1 cellular context compared by ENCODE assay signal in genomic region chr17:53630115-53630514, GRCh38.
TF ChIP-seq lines count a peak whose summit lies in the region.

No MANE protein-coding gene starts in this region.

TF ChIP-seq in GM23338, 12 proteins besides CTCF, POLR2A, EP300 and RAD21 (continued from another document):
- TF ChIP-seq ZNF462 (CRISPR knock-in tag; IDR thresholded peaks at IDR 0.05): peak; percentile 75; the same call in 1 of the 2 replicates
- TF ChIP-seq, protein P1, sequence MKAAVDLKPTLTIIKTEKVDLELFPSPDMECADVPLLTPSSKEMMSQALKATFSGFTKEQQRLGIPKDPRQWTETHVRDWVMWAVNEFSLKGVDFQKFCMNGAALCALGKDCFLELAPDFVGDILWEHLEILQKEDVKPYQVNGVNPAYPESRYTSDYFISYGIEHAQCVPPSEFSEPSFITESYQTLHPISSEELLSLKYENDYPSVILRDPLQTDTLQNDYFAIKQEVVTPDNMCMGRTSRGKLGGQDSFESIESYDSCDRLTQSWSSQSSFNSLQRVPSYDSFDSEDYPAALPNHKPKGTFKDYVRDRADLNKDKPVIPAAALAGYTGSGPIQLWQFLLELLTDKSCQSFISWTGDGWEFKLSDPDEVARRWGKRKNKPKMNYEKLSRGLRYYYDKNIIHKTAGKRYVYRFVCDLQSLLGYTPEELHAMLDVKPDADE (IDR thresholded peaks at IDR 0.05): no peak
